In genomic region chr2:207903236-207903635, GRCh38 we compare ENCODE assay signal across 24 cellular contexts.
DNase-seq lines count a peak whose midpoint lies in the region; ATAC-seq and TF ChIP-seq lines count a peak whose summit lies in the region.
"Had no signal": no experiment of that assay in that cellular context is flagged by ENCODE, and none has a peak within 500 bp of the region (broad histone marks: within the 10 kb centered on the region; RNA-seq: fewer than 3 reads in every experiment).

No MANE protein-coding gene starts in this region.

- H2BK5ac ChIP-seq in neuronal stem cell (ENCODE audit: low read length) = no peak overlapping the region

- DNase-seq in stimulated activated naive CD8-positive, alpha-beta T cell treated with anti-CD3 and anti-CD28 coated beads, Interleukin-15, amount 100 ng/mL, for 72 hours = no peak
- DNase-seq in stimulated activated naive CD8-positive, alpha-beta T cell treated with anti-CD3 and anti-CD28 coated beads, Interleukin-15, Interleukin-2, amounts not matched to agents 100 U/mL and 50 U/mL, for 24 hours = no peak
- DNase-seq in foreskin keratinocyte = no peak
- DNase-seq in neuronal stem cell (ENCODE audit: low spot score) = no peak
- DNase-seq in stimulated activated CD4-positive, alpha-beta T cell treated with anti-CD3 and anti-CD28 coated beads, Interleukin-12 subunit alpha, Interleukin-12 subunit beta, amount 100 ng/mL, for 4 hours = no peak
- DNase-seq in head of caudate nucleus = no peak
- DNase-seq: 8988T; ACHN; AML-193; BE2C; CD4-positive, alpha-beta T cell; CD8-positive, alpha-beta memory T cell; DMS 273 treated with DMSO at 0.1 percent for 48 hours; DMS79; EL; GDM1; GM23248; H7; HCEC 1CT had no signal

- no peaks in the 10 kb centered on the region for H3K27me3 Mint-ChIP-seq in stimulated activated naive CD8-positive, alpha-beta T cell treated with anti-CD3 and anti-CD28 coated beads, Interleukin-15, amount 100 ng/mL, for 72 hours
- H3K27me3 Mint-ChIP-seq: CD4-positive, alpha-beta T cell; CD8-positive, alpha-beta memory T cell had no signal

- no peak overlapping the region for H3K4ac ChIP-seq in neuronal stem cell (ENCODE audit: low read length)

- H4K8ac ChIP-seq in neuronal stem cell (ENCODE audit: low read depth, low read length) = no peak overlapping the region

- H3K23ac ChIP-seq in neuronal stem cell (ENCODE audit: low read depth, low read length, poor library complexity) = no peak overlapping the region

- H3K9ac ChIP-seq in neuronal stem cell (ENCODE audit: low read depth, low read length, poor library complexity) = no peak overlapping the region
- H3K9ac ChIP-seq: BLaER1 treated with 17β-estradiol and CSF1 and Interleukin-3, amounts not matched to agents 10 nM and 100 nM; GM23248 had no signal

- TF ChIP-seq CTCF in foreskin keratinocyte (conservative IDR thresholded peaks at IDR 0.05) = no peak

- H3K4me2 ChIP-seq in neuronal stem cell (ENCODE audit: insufficient read depth, low read length, poor library complexity, severe bottlenecking) = no peak overlapping the region
- H3K4me2 ChIP-seq: A549; BLaER1 treated with 17β-estradiol and CSF1 and Interleukin-3, amounts not matched to agents 10 nM and 100 nM had no signal

- no peak overlapping the region for H2BK12ac ChIP-seq in neuronal stem cell (ENCODE audit: low read length)

- no CpG with 5 or more reads among the region's 3 CpGs for WGBS in neuronal stem cell (ENCODE audit: extremely low coverage in 2 of 2, insufficient read length in 2 of 2, insufficient replicate concordance in 1 of 2), 2 donors

- no peak overlapping the region for H3K14ac ChIP-seq in neuronal stem cell (ENCODE audit: low read length)

- peaks cover 0 to 3% of the 10 kb centered on the region in 2 donors for H3K9me3 ChIP-seq in neuronal stem cell (replicated peaks in 1 of 2; ENCODE audit: control insufficient read depth in 2 of 2, insufficient read depth in 1 of 2, low read depth in 1 of 2, low read length in 2 of 2)
- H3K9me3 ChIP-seq: A549; BE2C; BLaER1 treated with 17β-estradiol and CSF1 and Interleukin-3, amounts not matched to agents 10 nM and 100 nM had no signal

- no peak overlapping the region for H3K18ac ChIP-seq in neuronal stem cell (ENCODE audit: low read length)

- H2BK15ac ChIP-seq in neuronal stem cell (ENCODE audit: low read length) = no peak overlapping the region

- H3K27ac ChIP-seq in foreskin keratinocyte = no peak overlapping the region
- H3K27ac ChIP-seq in neuronal stem cell (replicated peaks; ENCODE audit: low read length) = peak overlapping the region; percentile 96
- H3K27ac ChIP-seq: A549; BLaER1 treated with 17β-estradiol and CSF1 and Interleukin-3, amounts not matched to agents 10 nM and 100 nM; GM23248 had no signal

- no peak overlapping the region for H3K4me3 ChIP-seq in neuronal stem cell (ENCODE audit: low read length in 2 of 2)
- H3K4me3 ChIP-seq: A549; BLaER1 treated with 17β-estradiol and CSF1 and Interleukin-3, amounts not matched to agents 10 nM and 100 nM; GM12878; GM23248 had no signal

- H2AFZ ChIP-seq in neuronal stem cell (ENCODE audit: low read length) = no peak overlapping the region
- H2AFZ ChIP-seq: GM23248 had no signal

- no peaks in the 10 kb centered on the region for H3K4me1 Mint-ChIP-seq in stimulated activated naive CD8-positive, alpha-beta T cell treated with anti-CD3 and anti-CD28 coated beads, Interleukin-15, amount 100 ng/mL, for 72 hours
- H3K4me1 Mint-ChIP-seq: CD14-positive monocyte; CD8-positive, alpha-beta memory T cell had no signal

- H2BK120ac ChIP-seq in neuronal stem cell (ENCODE audit: low read depth, low read length) = no peak overlapping the region

- intact Hi-C loops in head of caudate nucleus (cut with DNase I) = no loop called here

- ATAC-seq in stimulated activated naive CD8-positive, alpha-beta T cell treated with anti-CD3 and anti-CD28 coated beads, Interleukin-15, amount 100 ng/mL, for 72 hours = peak; percentile 39
- no peak for ATAC-seq in stimulated activated naive CD8-positive, alpha-beta T cell treated with anti-CD3 and anti-CD28 coated beads, Interleukin-15, Interleukin-2, amounts not matched to agents 100 U/mL and 50 U/mL, for 24 hours
- ATAC-seq in foreskin keratinocyte (peak; percentile 36), HG03378 (IDR thresholded peaks at IDR 0.05; ENCODE audit: unreplicated experiment) (no peak)
- ATAC-seq: A549, GM12878 had no signal

- H3K27me3 ChIP-seq in foreskin keratinocyte (no peaks in the 10 kb centered on the region), neuronal stem cell (ENCODE audit: control insufficient read depth in 3 of 3, insufficient read depth in 3 of 3, low read depth in 1 of 3, low read length in 3 of 3) (no peaks in the 10 kb centered on the region)
- H3K27me3 ChIP-seq: BE2C; BLaER1 treated with 17β-estradiol and CSF1 and Interleukin-3, amounts not matched to agents 10 nM and 100 nM had no signal

- H3K4me3 Mint-ChIP-seq in stimulated activated naive CD8-positive, alpha-beta T cell treated with anti-CD3 and anti-CD28 coated beads, Interleukin-15, amount 100 ng/mL, for 72 hours = no peak overlapping the region
- H3K4me3 Mint-ChIP-seq: CD14-positive monocyte; CD4-positive, alpha-beta T cell; CD8-positive, alpha-beta memory T cell had no signal

- H3K4me1 ChIP-seq in foreskin keratinocyte (no peaks in the 10 kb centered on the region), neuronal stem cell (ENCODE audit: control insufficient read depth in 2 of 2, insufficient read depth in 1 of 2, low read depth in 1 of 2, low read length in 2 of 2) (peaks cover 24 to 38% of the 10 kb centered on the region in 2 donors)
- H3K4me1 ChIP-seq: BLaER1 treated with 17β-estradiol and CSF1 and Interleukin-3, amounts not matched to agents 10 nM and 100 nM had no signal

- no peaks in the 10 kb centered on the region for H3K79me1 ChIP-seq in neuronal stem cell (ENCODE audit: low read depth, low read length)

- H3K36me3 ChIP-seq in neuronal stem cell (replicated peaks in 1 of 2; ENCODE audit: control insufficient read depth in 2 of 2, insufficient read depth in 2 of 2, low read length in 2 of 2) = no peaks in the 10 kb centered on the region
- H3K36me3 ChIP-seq: BE2C had no signal

- peak overlapping the region; percentile 76 for H4K91ac ChIP-seq in neuronal stem cell (ENCODE audit: low read depth, low read length, poor library complexity)

- no peaks in the 10 kb centered on the region for H3K9me3 Mint-ChIP-seq in stimulated activated naive CD8-positive, alpha-beta T cell treated with anti-CD3 and anti-CD28 coated beads, Interleukin-15, amount 100 ng/mL, for 72 hours
- H3K9me3 Mint-ChIP-seq: CD14-positive monocyte; CD4-positive, alpha-beta T cell; CD8-positive, alpha-beta memory T cell had no signal

- no peak overlapping the region for H3K27ac Mint-ChIP-seq in stimulated activated naive CD8-positive, alpha-beta T cell treated with anti-CD3 and anti-CD28 coated beads, Interleukin-15, amount 100 ng/mL, for 72 hours
- H3K27ac Mint-ChIP-seq: CD14-positive monocyte; CD4-positive, alpha-beta T cell; CD8-positive, alpha-beta memory T cell had no signal

- H2AK5ac ChIP-seq in neuronal stem cell (ENCODE audit: low read depth, low read length) = no peak overlapping the region

Comparison
In these comparisons a context has a peak if more than half of its experiments do, and no peak if none do; other contexts are left out.
1. ATAC-seq: peak in stimulated activated naive CD8-positive, alpha-beta T cell treated with anti-CD3 and anti-CD28 coated beads, Interleukin-15, amount 100 ng/mL, for 72 hours (single experiment) and foreskin keratinocyte (single experiment); none in stimulated activated naive CD8-positive, alpha-beta T cell treated with anti-CD3 and anti-CD28 coated beads, Interleukin-15, Interleukin-2, amounts not matched to agents 100 U/mL and 50 U/mL, for 24 hours (single experiment) and HG03378 (single experiment).